In genomic region chr2:223947711-223948205, GRCh38 we compare ENCODE assay signal across 12 cellular contexts. TPM values are rescaled to one million over a fixed set of nuclear protein-coding genes. Genes with fewer than 3 reads are reported as not detected.
A peak's percentile ranks its signal among the peaks of the same experiment; 100 is the strongest.
DNase-seq lines count a peak whose midpoint lies in the region; ATAC-seq and TF ChIP-seq lines count a peak whose summit lies in the region.
"Had no signal": no experiment of that assay in that cellular context is flagged by ENCODE, and none has a peak within 500 bp of the region (broad histone marks: within the 10 kb centered on the region; RNA-seq: fewer than 3 reads in every experiment).

No MANE protein-coding gene starts in this region.

- no peak overlapping the region for H2BK12ac ChIP-seq in neuronal stem cell (ENCODE audit: low read length)

- peak overlapping the region; percentile 77 for H3K27ac Mint-ChIP-seq in T-helper 2 cell treated with Interferon-gamma antibody and Interleukin-4, amounts not matched to agents 5 μg/mL and 100 μg/mL, for 36 hours
- H3K27ac Mint-ChIP-seq in activated naive CD8-positive, alpha-beta T cell treated with anti-CD3 and anti-CD28 coated beads, Interleukin-2, amount 10 ng/mL, durations not matched to agents 7 days and 5 days = peak overlapping the region; percentile 84
- H3K27ac Mint-ChIP-seq: dendritic cell treated with granulocyte-macrophage colony-stimulating factor and Interleukin-4, amounts not matched to agents 40 ng/mL and 50 ng/mL, for 4 days had no signal

- H3K18ac ChIP-seq in IMR-90 (ENCODE audit: low read depth, low read length) = no peak overlapping the region
- H3K18ac ChIP-seq in neuronal stem cell (ENCODE audit: low read length) = no peak overlapping the region

- 59% methylated on average over 2 of the region's 5 CpGs; no CpG with 5 or more reads in 1 of the 2 experiments for WGBS in IMR-90 (ENCODE audit: extremely low coverage in 2 of 2, insufficient read length in 1 of 2), 2 experiments
- no CpG with 5 or more reads among the region's 5 CpGs for WGBS in neuronal stem cell (ENCODE audit: extremely low coverage in 2 of 2, insufficient read length in 2 of 2, insufficient replicate concordance in 1 of 2), 2 donors

- POLR2A ChIA-PET in IMR-90 (lab: Charles Lee; ENCODE audit: unreplicated experiment) = no interaction called here
- POLR2A ChIA-PET in activated naive CD8-positive, alpha-beta T cell treated with anti-CD3 and anti-CD28 coated beads, Interleukin-2, amount 10 ng/mL, durations not matched to agents 7 days and 5 days (lab: Charles Lee) = no interaction called here

- no peak overlapping the region for H3K4ac ChIP-seq in IMR-90 (ENCODE audit: low read depth, low read length)
- H3K4ac ChIP-seq in neuronal stem cell (ENCODE audit: low read length) = no peak overlapping the region

- H2BK20ac ChIP-seq in IMR-90 (ENCODE audit: low read depth, low read length) = no peak overlapping the region

- peaks cover 9% of the 10 kb centered on the region; the same call in 1 of the 2 replicates for H4K20me1 ChIP-seq in IMR-90 (ENCODE audit: insufficient read depth, low read length)

- intact Hi-C loops in IMR-90 (cut with micrococcal nuclease) = loop anchor here (10.0 kb wide), 1 partner anchor 253 kb away; no protein-coding TSS in a partner anchor

- no TSS peak for BruUV-seq in IMR-90 (replicated peaks; lab: Mats Ljungman, UMichigan)

- H3K27me3 Mint-ChIP-seq in T-helper 2 cell treated with Interferon-gamma antibody and Interleukin-4, amounts not matched to agents 5 μg/mL and 100 μg/mL, for 36 hours (ENCODE audit: low read depth) = no peaks in the 10 kb centered on the region
- H3K27me3 Mint-ChIP-seq in activated naive CD8-positive, alpha-beta T cell treated with anti-CD3 and anti-CD28 coated beads, Interleukin-2, amount 10 ng/mL, durations not matched to agents 7 days and 5 days = no peaks in the 10 kb centered on the region
- H3K27me3 Mint-ChIP-seq: dendritic cell treated with granulocyte-macrophage colony-stimulating factor and Interleukin-4, amounts not matched to agents 40 ng/mL and 50 ng/mL, for 4 days had no signal

- H2AFZ ChIP-seq in IMR-90 (replicated peaks; ENCODE audit: low read length, poor library complexity) (peak overlapping the region; percentile 56), neuronal stem cell (ENCODE audit: low read length) (peak overlapping the region; percentile 60)

- H3K36me3 Mint-ChIP-seq in T-helper 2 cell treated with Interferon-gamma antibody and Interleukin-4, amounts not matched to agents 5 μg/mL and 100 μg/mL, for 36 hours (ENCODE audit: low read depth) = peaks cover 9% of the 10 kb centered on the region
- H3K36me3 Mint-ChIP-seq in activated naive CD8-positive, alpha-beta T cell treated with anti-CD3 and anti-CD28 coated beads, Interleukin-2, amount 10 ng/mL, durations not matched to agents 7 days and 5 days = peaks cover 19% of the 10 kb centered on the region

- DNase-seq in T-helper 2 cell treated with Interferon-gamma antibody and Interleukin-4, amounts not matched to agents 5 μg/mL and 100 μg/mL, for 36 hours (ENCODE audit: low spot score) = no peak
- DNase-seq in T-helper 2 cell (no peak), IMR-90 (no peak), neuronal stem cell (ENCODE audit: low spot score) (peak; percentile 31), left lobe of liver (ENCODE audit: low spot score) (no peak), UCSD-AML1 (lab: John Stamatoyannopoulos, UW; ENCODE audit: unreplicated experiment) (no peak)
- no peak for DNase-seq in activated naive CD8-positive, alpha-beta T cell treated with anti-CD3 and anti-CD28 coated beads, Interleukin-2, amount 10 ng/mL, durations not matched to agents 7 days and 5 days
- DNase-seq: COR-L47 had no signal

- H3K4me2 ChIP-seq in IMR-90 (ENCODE audit: low read depth, low read length) (no peak overlapping the region), neuronal stem cell (ENCODE audit: insufficient read depth, low read length, poor library complexity, severe bottlenecking) (no peak overlapping the region)

- no peak overlapping the region for H3K27ac ChIP-seq in IMR-90 (ENCODE audit: insufficient read depth, low read length)
- peak overlapping the region; percentile 55 for H3K27ac ChIP-seq in neuronal stem cell (replicated peaks; ENCODE audit: low read length)
- H3K27ac ChIP-seq: thoracic aorta had no signal

- H2BK15ac ChIP-seq in IMR-90 (ENCODE audit: low read depth, low read length) (no peak overlapping the region; the same call in 2 of the 3 replicates), neuronal stem cell (ENCODE audit: low read length) (no peak overlapping the region)

- H3K9me3 Mint-ChIP-seq in T-helper 2 cell treated with Interferon-gamma antibody and Interleukin-4, amounts not matched to agents 5 μg/mL and 100 μg/mL, for 36 hours = no peaks in the 10 kb centered on the region
- no peaks in the 10 kb centered on the region for H3K9me3 Mint-ChIP-seq in activated naive CD8-positive, alpha-beta T cell treated with anti-CD3 and anti-CD28 coated beads, Interleukin-2, amount 10 ng/mL, durations not matched to agents 7 days and 5 days
- H3K9me3 Mint-ChIP-seq: dendritic cell treated with granulocyte-macrophage colony-stimulating factor and Interleukin-4, amounts not matched to agents 40 ng/mL and 50 ng/mL, for 4 days had no signal

- no peaks in the 10 kb centered on the region for H3K27me3 ChIP-seq in IMR-90 (ENCODE audit: control insufficient read depth, insufficient read depth, low read length)
- H3K27me3 ChIP-seq in neuronal stem cell (ENCODE audit: control insufficient read depth in 3 of 3, insufficient read depth in 3 of 3, low read depth in 1 of 3, low read length in 3 of 3) = no peaks in the 10 kb centered on the region

- CTCF ChIA-PET in IMR-90 (lab: Yijun Ruan, JAX) = no interaction called here

- H2AK9ac ChIP-seq in IMR-90 (replicated peaks; ENCODE audit: low read depth, low read length, poor library complexity) = no peak overlapping the region

- in situ Hi-C loops in IMR-90 (cut with MboI; ENCODE audit: low sequenced_read_pairs) = no loop called here

- H3K36me3 ChIP-seq in IMR-90 (ENCODE audit: control insufficient read depth, insufficient read depth, low read length) (no peaks in the 10 kb centered on the region), neuronal stem cell (replicated peaks in 1 of 2; ENCODE audit: control insufficient read depth in 2 of 2, insufficient read depth in 2 of 2, low read length in 2 of 2) (no peaks in the 10 kb centered on the region)
- H3K36me3 ChIP-seq: thoracic aorta had no signal

- no peak overlapping the region for H3K14ac ChIP-seq in IMR-90 (replicated peaks; ENCODE audit: low read depth, low read length)
- H3K14ac ChIP-seq in neuronal stem cell (ENCODE audit: low read length) = no peak overlapping the region

- no peak overlapping the region for H4K5ac ChIP-seq in IMR-90 (ENCODE audit: low read depth, low read length)

- H3K9me3 ChIP-seq in IMR-90 (ENCODE audit: control insufficient read depth, insufficient read depth, low read length) (no peaks in the 10 kb centered on the region), neuronal stem cell (replicated peaks in 1 of 2; ENCODE audit: control insufficient read depth in 2 of 2, insufficient read depth in 1 of 2, low read depth in 1 of 2, low read length in 2 of 2) (no peaks in the 10 kb centered on the region)
- H3K9me3 ChIP-seq: thoracic aorta had no signal

- TF ChIP-seq CTCF in IMR-90 (conservative IDR thresholded peaks at IDR 0.05; ENCODE audit: low read depth, low read length) = no peak

- H4K8ac ChIP-seq in IMR-90 (ENCODE audit: low read depth in 2 of 2, low read length in 2 of 2) (no peak overlapping the region), neuronal stem cell (ENCODE audit: low read depth, low read length) (no peak overlapping the region)

- H3K79me1 ChIP-seq in IMR-90 (ENCODE audit: low read depth in 1 of 2, low read length in 2 of 2) = peaks cover 0 to 11% of the 10 kb centered on the region in 2 experiments; a peak in 2 of 4 replicates
- peaks cover 7% of the 10 kb centered on the region for H3K79me1 ChIP-seq in neuronal stem cell (ENCODE audit: low read depth, low read length)

- no peak overlapping the region for H3K4me3 Mint-ChIP-seq in T-helper 2 cell treated with Interferon-gamma antibody and Interleukin-4, amounts not matched to agents 5 μg/mL and 100 μg/mL, for 36 hours
- no peak overlapping the region for H3K4me3 Mint-ChIP-seq in activated naive CD8-positive, alpha-beta T cell treated with anti-CD3 and anti-CD28 coated beads, Interleukin-2, amount 10 ng/mL, durations not matched to agents 7 days and 5 days
- H3K4me3 Mint-ChIP-seq: dendritic cell treated with granulocyte-macrophage colony-stimulating factor and Interleukin-4, amounts not matched to agents 40 ng/mL and 50 ng/mL, for 4 days had no signal

- H2BK120ac ChIP-seq in IMR-90 (ENCODE audit: low read depth, low read length) (no peak overlapping the region), neuronal stem cell (ENCODE audit: low read depth, low read length) (no peak overlapping the region)

- H3K56ac ChIP-seq in IMR-90 (ENCODE audit: extremely low read depth, insufficient read depth, low read length) = no peak overlapping the region

- H3K9ac ChIP-seq in IMR-90 (ENCODE audit: low read depth, low read length) (no peak overlapping the region), neuronal stem cell (ENCODE audit: low read depth, low read length, poor library complexity) (no peak overlapping the region)

- 0 out of 2 replicates have a peak, but pooled peaks cover 4% of the 10 kb centered on the region for H3K9me1 ChIP-seq in IMR-90 (ENCODE audit: insufficient read depth, low read length)

- TF ChIP-seq POLR2A in IMR-90 (IDR thresholded peaks at IDR 0.05; ENCODE audit: low read depth, low read length) = no peak

- H3K4me1 Mint-ChIP-seq in T-helper 2 cell treated with Interferon-gamma antibody and Interleukin-4, amounts not matched to agents 5 μg/mL and 100 μg/mL, for 36 hours (ENCODE audit: low read depth) = peaks cover 46% of the 10 kb centered on the region
- H3K4me1 Mint-ChIP-seq in activated naive CD8-positive, alpha-beta T cell treated with anti-CD3 and anti-CD28 coated beads, Interleukin-2, amount 10 ng/mL, durations not matched to agents 7 days and 5 days = peaks cover 47% of the 10 kb centered on the region

- no peak overlapping the region for H2BK5ac ChIP-seq in IMR-90 (ENCODE audit: low read depth, low read length, poor library complexity, severe bottlenecking)
- H2BK5ac ChIP-seq in neuronal stem cell (ENCODE audit: low read length) = no peak overlapping the region

- H4K91ac ChIP-seq in IMR-90 (ENCODE audit: insufficient read depth, low read depth, low read length) (no peak overlapping the region), neuronal stem cell (ENCODE audit: low read depth, low read length, poor library complexity) (no peak overlapping the region)

- H3K23ac ChIP-seq in IMR-90 (ENCODE audit: low read depth, low read length) (no peak overlapping the region), neuronal stem cell (ENCODE audit: low read depth, low read length, poor library complexity) (no peak overlapping the region)

- ATAC-seq in IMR-90 (ENCODE audit: low read depth) = no peak
- ATAC-seq in activated naive CD8-positive, alpha-beta T cell treated with anti-CD3 and anti-CD28 coated beads, Interleukin-2, amount 10 ng/mL, durations not matched to agents 7 days and 5 days (ENCODE audit: low read depth) = no peak
- ATAC-seq in left lobe of liver = no peak
- ATAC-seq in GM21529 (IDR thresholded peaks at IDR 0.05; ENCODE audit: unreplicated experiment) = no peak

- H3K4me1 ChIP-seq in IMR-90 (ENCODE audit: control insufficient read depth, insufficient read depth, low read length) = peaks cover 3% of the 10 kb centered on the region; the same call in 1 of the 2 replicates
- peaks cover 16 to 17% of the 10 kb centered on the region in 2 donors for H3K4me1 ChIP-seq in neuronal stem cell (ENCODE audit: control insufficient read depth in 2 of 2, insufficient read depth in 1 of 2, low read depth in 1 of 2, low read length in 2 of 2)

- H2AK5ac ChIP-seq in IMR-90 (ENCODE audit: low read depth, low read length) = no peak overlapping the region
- H2AK5ac ChIP-seq in neuronal stem cell (ENCODE audit: low read depth, low read length) = no peak overlapping the region

- no peak for TF ChIP-seq RAD21 in IMR-90 (IDR thresholded peaks at IDR 0.05; ENCODE audit: low read length)

- dilution Hi-C loops in IMR-90 (cut with HindIII; ENCODE audit: low sequenced_read_pairs, unreplicated experiment) = no loop called here

- H3K4me3 ChIP-seq in IMR-90 (ENCODE audit: insufficient read depth, low read depth, low read length) (no peak overlapping the region), neuronal stem cell (ENCODE audit: low read length in 2 of 2) (no peak overlapping the region)
- H3K4me3 ChIP-seq: lung, thoracic aorta had no signal

RNA-seq across cellular contexts. Expression of gene WDFY1, which starts 2.6 kb away (rescaled TPM):
- total RNA-seq in IMR-90 (2012; rRNA removed) (93.6 and 115 TPM in 2 replicates), left lobe of liver (16.4 TPM)
- 29.5 and 35.6 TPM in 2 replicates for polyA plus RNA-seq in IMR-90 (2012; rRNA removed)
- 11.5 and 21.4 TPM in 2 replicates for polyA plus RNA-seq in IMR-90 (2012; cell fraction: cytosol; rRNA removed)
- polyA plus RNA-seq in IMR-90 (2012; cell fraction: nucleus; rRNA removed; ENCODE audit: low replicate concordance) = 77.1 and 110 TPM in 2 replicates
- total RNA-seq in activated naive CD8-positive, alpha-beta T cell treated with anti-CD3 and anti-CD28 coated beads, Interleukin-2, amount 10 ng/mL, durations not matched to agents 7 days and 5 days = 10 to 100 TPM; 58.8 to 59.1 TPM
- 48.2 TPM for polyA plus RNA-seq in neuronal stem cell (2013, experiment 1 of 2)
- 49.2 TPM for polyA plus RNA-seq in neuronal stem cell (2013, experiment 2 of 2)

RNA-seq across cellular contexts. Expression of gene MRPL44, which starts 9.5 kb away (rescaled TPM):
- total RNA-seq in IMR-90 (2012; rRNA removed) = 20.1 and 30.3 TPM in 2 replicates
- 13.9 and 18.6 TPM in 2 replicates for polyA plus RNA-seq in IMR-90 (2012; rRNA removed)
- polyA plus RNA-seq in IMR-90 (2012; cell fraction: cytosol; rRNA removed) = 6.0 and 8.4 TPM in 2 replicates
- polyA plus RNA-seq in IMR-90 (2012; cell fraction: nucleus; rRNA removed; ENCODE audit: low replicate concordance) = 2.0 and 6.5 TPM in 2 replicates
- 10 to 100 TPM; 28.3 to 29.0 TPM for total RNA-seq in activated naive CD8-positive, alpha-beta T cell treated with anti-CD3 and anti-CD28 coated beads, Interleukin-2, amount 10 ng/mL, durations not matched to agents 7 days and 5 days
- polyA plus RNA-seq in neuronal stem cell (2013, experiment 1 of 2) = 33.4 TPM
- polyA plus RNA-seq in neuronal stem cell (2013, experiment 2 of 2) = 35.3 TPM
- 22.0 TPM for total RNA-seq in left lobe of liver
